Comparison of ENCODE assay signal across 15 cellular contexts in the genomic region with DNA sequence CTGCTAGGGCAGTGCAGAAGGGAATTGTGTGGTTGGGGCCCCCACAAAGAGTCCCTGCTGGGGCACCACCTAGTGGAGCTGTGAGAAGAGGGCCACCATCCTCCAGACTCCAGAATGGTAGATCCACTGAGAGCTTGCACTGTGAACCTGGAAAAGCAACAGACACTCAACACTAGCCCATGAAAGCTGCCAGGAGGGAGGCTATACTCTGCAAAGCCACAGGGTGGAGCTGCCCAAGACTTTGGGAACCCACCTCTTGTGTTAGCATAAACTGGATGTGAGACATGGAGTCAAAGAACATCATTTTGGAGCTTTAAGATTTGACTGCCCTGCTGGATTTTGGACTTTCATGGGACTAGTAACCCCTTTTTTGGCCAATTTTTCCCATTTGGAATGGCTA.
"Had no signal": no experiment of that assay in that cellular context is flagged by ENCODE, and none has a peak within 500 bp of the region (broad histone marks: within the 10 kb centered on the region; RNA-seq: fewer than 3 reads in every experiment).

No MANE protein-coding gene starts in this region.

- H3K4me3 ChIP-seq: colonic mucosa, esophagus muscularis mucosa had no signal

- H3K4me1 ChIP-seq: colonic mucosa, esophagus muscularis mucosa had no signal

- H3K36me3 ChIP-seq: colonic mucosa, esophagus muscularis mucosa had no signal

- H3K9me3 ChIP-seq: colonic mucosa, esophagus muscularis mucosa had no signal

- H3K4me3 Mint-ChIP-seq: activated naive CD8-positive, alpha-beta T cell treated with anti-CD3 and anti-CD28 coated beads, Interleukin-2, amount 10 ng/mL, durations not matched to agents 7 days and 5 days; brain; natural killer cell treated with Interleukin-12 subunit alpha and Interleukin-12 subunit beta and Interleukin-15 and Interleukin-18, amount 100 ng/mL, for 72 hours; T-helper 2 cell treated with Interferon-gamma antibody and Interleukin-4, amounts not matched to agents 5 μg/mL and 100 μg/mL, for 36 hours had no signal

- H3K27me3 Mint-ChIP-seq: activated naive CD8-positive, alpha-beta T cell treated with anti-CD3 and anti-CD28 coated beads, Interleukin-2, amount 10 ng/mL, durations not matched to agents 7 days and 5 days; brain; natural killer cell treated with Interleukin-12 subunit alpha and Interleukin-12 subunit beta and Interleukin-15 and Interleukin-18, amount 100 ng/mL, for 72 hours had no signal

- H3K36me3 Mint-ChIP-seq: activated naive CD8-positive, alpha-beta T cell treated with anti-CD3 and anti-CD28 coated beads, Interleukin-2, amount 10 ng/mL, durations not matched to agents 7 days and 5 days; brain had no signal

- H3K27ac Mint-ChIP-seq: activated naive CD8-positive, alpha-beta T cell treated with anti-CD3 and anti-CD28 coated beads, Interleukin-2, amount 10 ng/mL, durations not matched to agents 7 days and 5 days; brain; natural killer cell treated with Interleukin-12 subunit alpha and Interleukin-12 subunit beta and Interleukin-15 and Interleukin-18, amount 100 ng/mL, for 72 hours; T-helper 2 cell treated with Interferon-gamma antibody and Interleukin-4, amounts not matched to agents 5 μg/mL and 100 μg/mL, for 36 hours had no signal

- H3K27ac ChIP-seq: colonic mucosa, esophagus muscularis mucosa had no signal

- DNase-seq: activated naive CD4-positive, alpha-beta T cell; activated naive CD8-positive, alpha-beta T cell treated with anti-CD3 and anti-CD28 coated beads, Interleukin-2, amount 10 ng/mL, durations not matched to agents 7 days and 5 days; central memory CD4-positive, alpha-beta T cell; colonic mucosa; kidney glomerular epithelial cell; mesenchymal stem cell; occipital lobe; stimulated activated CD4-positive, alpha-beta T cell treated with anti-CD3 and anti-CD28 coated beads, Interleukin-4, amount 100 ng/mL, for 24 hours; stimulated activated naive CD4-positive, alpha-beta T cell treated with Interleukin-2 at 50 U/mL for 16 hours; substantia nigra; trophoblast cell had no signal

- H3K4me1 Mint-ChIP-seq: activated naive CD8-positive, alpha-beta T cell treated with anti-CD3 and anti-CD28 coated beads, Interleukin-2, amount 10 ng/mL, durations not matched to agents 7 days and 5 days; brain had no signal

- H3K27me3 ChIP-seq: colonic mucosa, esophagus muscularis mucosa had no signal
